8 cellular contexts compared by ENCODE assay signal in genomic region chr1:15975358-15975804, GRCh38. TPM values are rescaled to one million over a fixed set of nuclear protein-coding genes. Genes with fewer than 3 reads are reported as not detected.
DNase-seq lines count a peak whose midpoint lies in the region; ATAC-seq, FAIRE-seq and TF ChIP-seq lines count a peak whose summit lies in the region.

No MANE protein-coding gene starts in this region.

- CTCF ChIA-PET in GM12878 (lab: Yijun Ruan, JAX) = interaction anchor here (1.0 to 5.1 kb wide), 8 partner anchors 13 to 184 kb away, joined by 3 to 68 read pairs (median 7); partner anchors contain the start of gene SRARP

- peak overlapping the region; percentile 70 for H3K9ac ChIP-seq in GM12878 (ENCODE audit: control insufficient read depth, insufficient read depth, low read length)

- TF ChIP-seq CTCF in DOHH2 (IDR thresholded peaks at IDR 0.05; ENCODE audit: low read depth, low read length, poor library complexity, severe bottlenecking) (peak; percentile 51), GM12878 (IDR thresholded peaks at IDR 0.05 in 2 of 3, conservative IDR thresholded peaks at IDR 0.05 in 1 of 3; ENCODE audit: control insufficient read depth in 2 of 3, extremely low read depth in 1 of 3, insufficient read depth in 1 of 3, low read depth in 3 of 3, low read length in 3 of 3) (peak in 2 of 3 experiments; percentile 20 to 27; a peak in 3 of 6 replicates)

- H3K9me2 ChIP-seq in DOHH2 (replicated peaks; ENCODE audit: control insufficient read depth, low read length) = no peaks in the 10 kb centered on the region

- H3K36me3 ChIP-seq in DOHH2 (ENCODE audit: control insufficient read depth, low read length) (peaks cover 22% of the 10 kb centered on the region), GM12878 (ENCODE audit: control insufficient read depth in 2 of 2, insufficient read depth in 2 of 2, low read length in 1 of 2) (peaks cover 5 to 12% of the 10 kb centered on the region in 2 experiments; a peak in 3 of 4 replicates)

- H3K79me2 ChIP-seq in DOHH2 (ENCODE audit: control insufficient read depth, low read length) (peaks cover 36% of the 10 kb centered on the region), GM12878 (ENCODE audit: control insufficient read depth, insufficient read depth, low read length) (peaks cover 20% of the 10 kb centered on the region)

- intact Hi-C loops in GM12878 (cut with micrococcal nuclease; ENCODE audit: unreplicated experiment) = loop anchor here (1.0 to 10.0 kb wide), 3 partner anchors 9 to 451 kb away; partner anchors contain the start of genes CASP9 and DNAJC16

- POLR2A ChIA-PET in GM12878 (lab: Charles Lee) = interaction anchor here (0.5 to 3.5 kb wide), 14 partner anchors 8 to 433 kb away, joined by 3 to 45 read pairs (median 4); partner anchors contain the start of gene SPEN

- peak; percentile 26; the same call in 1 of the 2 replicates for TF ChIP-seq POLR2A in GM12878 (IDR thresholded peaks at IDR 0.05; ENCODE audit: low read depth, low read length)

- WGBS in GM12878 (ENCODE audit: insufficient coverage, insufficient replicate concordance, low lambda C conversion rate, missing lambda C conversion rate) = under 1% methylated on average over 21 of the region's 47 CpGs

- H4K20me1 ChIP-seq in DOHH2 (ENCODE audit: control insufficient read depth, insufficient read depth, low read depth, low read length) (no peaks in the 10 kb centered on the region), GM12878 (ENCODE audit: control insufficient read depth, insufficient read depth) (no peaks in the 10 kb centered on the region)

- peak overlapping the region; percentile 87 for H3K4me2 ChIP-seq in DOHH2 (ENCODE audit: low read length)
- H3K4me2 ChIP-seq in GM12878 (ENCODE audit: control insufficient read depth, insufficient read depth) = peak overlapping the region; percentile 75

- no peak for TF ChIP-seq EP300 in GM12878 (IDR thresholded peaks at IDR 0.05; ENCODE audit: borderline replicate concordance in 1 of 2, control insufficient read depth in 1 of 2, low read depth in 2 of 2, low read length in 2 of 2)

- no TSS peak for BruUV-seq in GM12878 (replicated peaks; lab: Mats Ljungman, UMichigan)

- SMC1A ChIA-PET in GM12878 (lab: Charles Lee; ENCODE audit: uncharacterized antibody, unreplicated experiment) = interaction anchor here (0.8 to 5.0 kb wide), 28 partner anchors 10 to 274 kb away, joined by 3 to 53 read pairs (median 5); partner anchors contain the start of gene SRARP

- in situ Hi-C loops in GM12878 (cut with MboI) = no loop called here

- peaks cover 36% of the 10 kb centered on the region for H3K4me1 ChIP-seq in DOHH2 (ENCODE audit: control insufficient read depth, low read length)
- H3K4me1 ChIP-seq in GM12878 (ENCODE audit: control insufficient read depth, insufficient read depth, low read length) = peaks cover 4% of the 10 kb centered on the region

- RAD21 ChIA-PET in GM12878 (lab: Charles Lee; ENCODE audit: unreplicated experiment) = interaction anchor here (0.7 to 5.3 kb wide), 15 partner anchors 13 to 160 kb away, joined by 3 to 116 read pairs (median 9); partner anchors contain the start of gene SPEN

- H3K4me3 ChIP-seq in DOHH2 (ENCODE audit: low read length) (peak overlapping the region; percentile 76), GM12878 (peak overlapping the region; percentile 95)

- peak; percentile 31; the same call in 1 of the 2 replicates for TF ChIP-seq RAD21 in GM12878 (IDR thresholded peaks at IDR 0.05; ENCODE audit: insufficient read depth, low read depth, low read length)

- ATAC-seq in GM21515 (IDR thresholded peaks at IDR 0.05; ENCODE audit: unreplicated experiment) (peak; percentile 65), GM12878 (peak; percentile 87), HG03457 (IDR thresholded peaks at IDR 0.05; ENCODE audit: unreplicated experiment) (no peak)

- peak overlapping the region; percentile 34; the same call in 1 of the 2 replicates for H2AFZ ChIP-seq in GM12878 (ENCODE audit: control insufficient read depth, low read depth, low read length)

- H3K27me3 ChIP-seq in DOHH2 (ENCODE audit: control insufficient read depth, low read length) (no peaks in the 10 kb centered on the region), GM12878 (replicated peaks in 1 of 2; ENCODE audit: control insufficient read depth in 2 of 2, insufficient read depth in 2 of 2, low read length in 1 of 2) (no peaks in the 10 kb centered on the region)

- H3K9me3 ChIP-seq in DOHH2 (ENCODE audit: control insufficient read depth, insufficient read depth, low read length) (no peaks in the 10 kb centered on the region), GM12878 (replicated peaks; ENCODE audit: control insufficient read depth, insufficient read depth, low read length) (peaks cover 5% of the 10 kb centered on the region; the same call in 2 of the 3 replicates)

- DNase-seq in HuH-7 (ENCODE audit: low spot score) (peak; percentile 73), T-helper 2 cell (peak; percentile 46 to 70 (median 62)), GM12878 (ENCODE audit: low read depth, low spot score) (peak; percentile 23), iPS-NIHi7 (ENCODE audit: extremely low spot score) (peak; percentile 88)
- peak; percentile 65 to 70 for DNase-seq in stimulated activated CD4-positive, alpha-beta T cell treated with anti-CD3 and anti-CD28 coated beads, Interleukin-12 subunit alpha, Interleukin-12 subunit beta, amount 100 ng/mL, for 24 hours (ENCODE audit: low read depth in 2 of 2)

- peak overlapping the region; percentile 86 for H3K27ac ChIP-seq in DOHH2 (ENCODE audit: low read depth, low read length)
- peak overlapping the region; percentile 80 for H3K27ac ChIP-seq in GM12878 (ENCODE audit: control insufficient read depth, insufficient read depth)

- no peak for FAIRE-seq in GM12878 (lab: Jason Lieb, UNC)

- H3F3A ChIP-seq in DOHH2 (ENCODE audit: control insufficient read depth, insufficient read depth) = peaks cover 9% of the 10 kb centered on the region

RNA-seq across cellular contexts. Expression of gene ZBTB17, which starts 0.5 kb away (rescaled TPM):
- total RNA-seq in GM12878 (2013; cell fraction: nucleolus; rRNA removed) = 91.0 and 100 TPM in 2 replicates
- 45.2 and 49.8 TPM in 2 replicates for total RNA-seq in GM12878 (2014; rRNA removed)
- 19.5 and 22.2 TPM in 2 replicates for total RNA-seq in GM12878 (2014; rRNA removed; fragmentation: Illumina TruSeq; extraction: Trizol)
- total RNA-seq in GM12878 (2021) = 51.0 and 59.4 TPM in 2 replicates
- 20.6 TPM for polyA plus RNA-seq in GM12878 (2011; ENCODE audit: low read depth)
- 19.4 and 40.4 TPM in 2 replicates for polyA plus RNA-seq in GM12878 (2011; rRNA removed)
- polyA plus RNA-seq in GM12878 (2011; cell fraction: cytosol; rRNA removed) = 56.9 and 90.5 TPM in 2 replicates
- 320 and 372 TPM in 2 replicates for polyA plus RNA-seq in GM12878 (2011; cell fraction: nucleus; rRNA removed)
- polyA plus RNA-seq in GM12878 (2012) = 33.1 and 40.1 TPM in 2 replicates
- polyA plus RNA-seq in GM12878 (2014; fragmentation: Illumina TruSeq; extraction: Trizol) = 3.9 and 11.1 TPM in 2 replicates
- polyA plus RNA-seq in GM12878 (2014; fragmentation: Nextera tagmentation; extraction: Ambion mirVana) = 1 to 10 TPM in 1 of 2 experiments, under 1 TPM in 1; 0.87 to 4.3 TPM
- 43.7 and 59.6 TPM in 2 replicates for polyA plus RNA-seq in GM12878 (2014; rRNA removed)
- 10 to 100 TPM; 36.9 to 44.1 TPM for polyA plus RNA-seq in GM12878 (2016; fragmentation: Nextera tagmentation; extraction: Ambion mirVana)
- polyA minus RNA-seq in GM12878 (2011; rRNA and poly(A)+ RNA removed) = 44.9 and 67.3 TPM in 2 replicates
- 24.6 and 29.4 TPM in 2 replicates for polyA minus RNA-seq in GM12878 (2011; cell fraction: cytosol; rRNA and poly(A)+ RNA removed)
- polyA minus RNA-seq in GM12878 (2011; cell fraction: nucleus; rRNA and poly(A)+ RNA removed) = 41.5 and 74.8 TPM in 2 replicates

RNA-seq across cellular contexts. Expression of gene SRARP, which starts 28.7 kb away (rescaled TPM):
- not detected in 2 replicates for total RNA-seq in GM12878 (2013; cell fraction: nucleolus; rRNA removed)
- total RNA-seq in GM12878 (2014; rRNA removed) (not detected in 2 replicates), GM12878 (2014; rRNA removed; fragmentation: Illumina TruSeq; extraction: Trizol) (not detected in 2 replicates), GM12878 (2021) (not detected in 2 replicates)
- not detected for polyA plus RNA-seq in GM12878 (2011; ENCODE audit: low read depth)
- polyA plus RNA-seq in GM12878 (2011; rRNA removed) (0.03 TPM in 1 of 2 replicates, not detected in the other), GM12878 (2014; fragmentation: Illumina TruSeq; extraction: Trizol) (not detected in 2 replicates), GM12878 (2014; fragmentation: Nextera tagmentation; extraction: Ambion mirVana) (not detected), GM12878 (2014; rRNA removed) (0.06 TPM in 1 of 2 replicates, not detected in the other), GM12878 (2016; fragmentation: Nextera tagmentation; extraction: Ambion mirVana) (not detected)
- 0.01 and 0.02 TPM in 2 replicates for polyA plus RNA-seq in GM12878 (2011; cell fraction: cytosol; rRNA removed)
- polyA plus RNA-seq in GM12878 (2011; cell fraction: nucleus; rRNA removed) = 0.03 TPM in 1 of 2 replicates, not detected in the other
- not detected in 2 replicates for polyA plus RNA-seq in GM12878 (2012)
- not detected in 2 replicates for polyA minus RNA-seq in GM12878 (2011; rRNA and poly(A)+ RNA removed)
- polyA minus RNA-seq in GM12878 (2011; cell fraction: cytosol; rRNA and poly(A)+ RNA removed) = not detected in 2 replicates
- not detected in 2 replicates for polyA minus RNA-seq in GM12878 (2011; cell fraction: nucleus; rRNA and poly(A)+ RNA removed)

RNA-seq across cellular contexts. Expression of gene HSPB7, which starts 42.5 kb away (rescaled TPM):
- not detected in 2 replicates for total RNA-seq in GM12878 (2013; cell fraction: nucleolus; rRNA removed)
- total RNA-seq in GM12878 (2014; rRNA removed) = not detected in 2 replicates
- total RNA-seq in GM12878 (2014; rRNA removed; fragmentation: Illumina TruSeq; extraction: Trizol) = not detected in 2 replicates
- total RNA-seq in GM12878 (2021) = 0.21 TPM in 1 of 2 replicates, not detected in the other
- not detected for polyA plus RNA-seq in GM12878 (2011; ENCODE audit: low read depth)
- not detected in 2 replicates for polyA plus RNA-seq in GM12878 (2011; rRNA removed)
- not detected in 2 replicates for polyA plus RNA-seq in GM12878 (2011; cell fraction: cytosol; rRNA removed)
- not detected in 2 replicates for polyA plus RNA-seq in GM12878 (2011; cell fraction: nucleus; rRNA removed)
- polyA plus RNA-seq in GM12878 (2012) = 0.08 and 0.27 TPM in 2 replicates
- polyA plus RNA-seq in GM12878 (2014; fragmentation: Illumina TruSeq; extraction: Trizol) = not detected in 2 replicates
- polyA plus RNA-seq in GM12878 (2014; fragmentation: Nextera tagmentation; extraction: Ambion mirVana) = not detected
- not detected in 2 replicates for polyA plus RNA-seq in GM12878 (2014; rRNA removed)
- under 1 TPM in 1 of 2 experiments, not detected in 1; 0.34 TPM for polyA plus RNA-seq in GM12878 (2016; fragmentation: Nextera tagmentation; extraction: Ambion mirVana)
- not detected in 2 replicates for polyA minus RNA-seq in GM12878 (2011; rRNA and poly(A)+ RNA removed)
- not detected in 2 replicates for polyA minus RNA-seq in GM12878 (2011; cell fraction: cytosol; rRNA and poly(A)+ RNA removed)
- polyA minus RNA-seq in GM12878 (2011; cell fraction: nucleus; rRNA and poly(A)+ RNA removed) = 0.12 TPM in 1 of 2 replicates, not detected in the other

RNA-seq across cellular contexts. Expression of gene CLCNKA, which starts 46.5 kb away (rescaled TPM):
- total RNA-seq in GM12878 (2013; cell fraction: nucleolus; rRNA removed) = 1.7 and 1.8 TPM in 2 replicates
- total RNA-seq in GM12878 (2014; rRNA removed) (not detected in 2 replicates), GM12878 (2014; rRNA removed; fragmentation: Illumina TruSeq; extraction: Trizol) (not detected in 2 replicates), GM12878 (2021) (0.08 TPM in 1 of 2 replicates, not detected in the other)
- 0.13 TPM for polyA plus RNA-seq in GM12878 (2011; ENCODE audit: low read depth)
- polyA plus RNA-seq in GM12878 (2011; rRNA removed) (0.05 and 0.06 TPM in 2 replicates), GM12878 (2014; fragmentation: Illumina TruSeq; extraction: Trizol) (not detected in 2 replicates), GM12878 (2014; fragmentation: Nextera tagmentation; extraction: Ambion mirVana) (under 1 TPM in 1 of 2 experiments, not detected in 1; 0.02 TPM), GM12878 (2014; rRNA removed) (0.10 and 0.23 TPM in 2 replicates), GM12878 (2016; fragmentation: Nextera tagmentation; extraction: Ambion mirVana) (under 1 TPM in 1 of 2 experiments, not detected in 1; 0.15 TPM)
- 0.04 and 0.25 TPM in 2 replicates for polyA plus RNA-seq in GM12878 (2011; cell fraction: cytosol; rRNA removed)
- polyA plus RNA-seq in GM12878 (2011; cell fraction: nucleus; rRNA removed) = 1.8 and 2.5 TPM in 2 replicates
- polyA plus RNA-seq in GM12878 (2012) = 0.25 and 0.26 TPM in 2 replicates
- 0.52 TPM in 1 of 2 replicates, not detected in the other for polyA minus RNA-seq in GM12878 (2011; rRNA and poly(A)+ RNA removed)
- not detected in 2 replicates for polyA minus RNA-seq in GM12878 (2011; cell fraction: cytosol; rRNA and poly(A)+ RNA removed)
- polyA minus RNA-seq in GM12878 (2011; cell fraction: nucleus; rRNA and poly(A)+ RNA removed) = 0.19 and 1.2 TPM in 2 replicates

Comparison
In these comparisons a context has a peak if more than half of its experiments do, and no peak if none do; other contexts are left out.
1. DNase-seq: peak in every context shown above with its lines; median percentile 88 in iPS-NIHi7; 73 in HuH-7; 68 in stimulated activated CD4-positive, alpha-beta T cell treated with anti-CD3 and anti-CD28 coated beads, Interleukin-12 subunit alpha, Interleukin-12 subunit beta, amount 100 ng/mL, for 24 hours; 62 in T-helper 2 cell; 23 in GM12878.